1 cellular context compared by ENCODE assay signal in the genomic region with DNA sequence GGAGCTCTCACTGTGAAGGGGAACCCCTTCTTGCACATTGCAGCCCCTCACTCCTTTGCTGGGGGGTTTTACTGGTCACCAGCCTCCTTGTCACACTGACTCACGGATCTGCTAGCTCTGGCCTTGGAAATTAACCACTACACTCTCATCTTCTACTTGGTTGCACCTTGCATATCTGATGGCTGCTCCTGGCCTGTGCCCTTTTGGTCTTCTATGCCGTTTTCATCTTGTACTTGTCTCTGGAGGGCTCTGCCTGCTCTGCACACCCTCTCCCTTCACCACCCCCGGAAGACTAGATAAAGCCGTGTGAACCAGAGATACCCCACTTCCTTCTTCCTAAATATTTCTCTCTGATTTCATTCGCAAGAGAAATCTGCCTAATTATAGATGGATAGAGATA.
TF ChIP-seq lines count a peak whose summit lies in the region.

No MANE protein-coding gene starts in this region.

TF ChIP-seq in H1, 55 proteins besides CTCF, POLR2A, EP300 and RAD21:
- TF ChIP-seq SRF (IDR thresholded peaks at IDR 0.05; ENCODE audit: low read depth, low read length), result no peak
- no peak for TF ChIP-seq ASH2L (IDR thresholded peaks at IDR 0.05; ENCODE audit: low read length)
- no peak for TF ChIP-seq SUZ12 (IDR thresholded peaks at IDR 0.05; ENCODE audit: low read length)
- TF ChIP-seq CTBP2 (IDR thresholded peaks at IDR 0.05; ENCODE audit: borderline replicate concordance, insufficient read depth, insufficient read length, low read length), result no peak
- no peak for TF ChIP-seq JUND (IDR thresholded peaks at IDR 0.05; ENCODE audit: low read length)
- TF ChIP-seq E2F6 (IDR thresholded peaks at IDR 0.05), result no peak
- no peak for TF ChIP-seq HDAC6 (IDR thresholded peaks at IDR 0.05; ENCODE audit: low read depth, low read length)
- no peak for TF ChIP-seq BCL11A (IDR thresholded peaks at IDR 0.05; ENCODE audit: low read depth in 2 of 2, low read length in 2 of 2)
- no peak for TF ChIP-seq CEBPB (IDR thresholded peaks at IDR 0.05; ENCODE audit: low read depth, low read length)
- TF ChIP-seq TAF1 (IDR thresholded peaks at IDR 0.05; ENCODE audit: low read depth, low read length), result no peak
- no peak for TF ChIP-seq GABPA (IDR thresholded peaks at IDR 0.05; ENCODE audit: borderline replicate concordance, insufficient read depth, low read length)
- TF ChIP-seq HDAC2 (IDR thresholded peaks at IDR 0.05; ENCODE audit: borderline replicate concordance in 1 of 2, low read depth in 2 of 2, low read length in 2 of 2), result no peak
- TF ChIP-seq PHF8 (conservative IDR thresholded peaks at IDR 0.05; ENCODE audit: low read depth, low read length), result no peak
- no peak for TF ChIP-seq POU5F1 (IDR thresholded peaks at IDR 0.05; ENCODE audit: low read depth, low read length)
- TF ChIP-seq CREB1 (IDR thresholded peaks at IDR 0.05), result no peak
- no peak for TF ChIP-seq KDM4A (IDR thresholded peaks at IDR 0.05; ENCODE audit: low read depth, low read length, severe bottlenecking)
- TF ChIP-seq TAF7 (optimal IDR thresholded peaks at IDR 0.05; ENCODE audit: borderline replicate concordance, low read depth, low read length), result no peak
- no peak for TF ChIP-seq SIN3A (conservative IDR thresholded peaks at IDR 0.05 in 1 of 2, IDR thresholded peaks at IDR 0.05 in 1 of 2; ENCODE audit: low read depth in 1 of 2, low read length in 2 of 2)
TF ChIP-seq in H1: peak in this region for 0.
